In genomic region chr20:23282111-23282510, GRCh38 we compare ENCODE assay signal across 26 cellular contexts.
"Had no signal": no experiment of that assay in that cellular context is flagged by ENCODE, and none has a peak within 500 bp of the region (broad histone marks: within the 10 kb centered on the region; RNA-seq: fewer than 3 reads in every experiment).

No MANE protein-coding gene starts in this region.

- H3K4me1 Mint-ChIP-seq: mesothelial cell of epicardium, naive B cell had no signal

- ATAC-seq: esophagus mucosa, gastrocnemius medialis, heart right ventricle, left cardiac atrium, left lung, left ventricle myocardium superior, lower lobe of right lung, mucosa of descending colon had no signal

- DNase-seq: dorsolateral prefrontal cortex; effector CD4-positive, alpha-beta T cell; effector memory CD4-positive, alpha-beta T cell; erythroblast; esophagus squamous epithelium; foreskin fibroblast; foreskin melanocyte; gastrocnemius medialis; glutamatergic neuron; head of caudate nucleus; heart right ventricle; hippocampal formation; left cardiac atrium; left lung; left ventricle myocardium superior; lower lobe of right lung; mesenchymal stem cell; mucosa of descending colon; naive B cell had no signal

- H3K9me3 Mint-ChIP-seq: mesothelial cell of epicardium had no signal

- H3K4me3 Mint-ChIP-seq: mesothelial cell of epicardium, naive B cell had no signal

- H3K27ac Mint-ChIP-seq: mesothelial cell of epicardium, naive B cell had no signal

- H3K36me3 ChIP-seq: esophagus squamous epithelium, gastrocnemius medialis, heart right ventricle, left lung, lower lobe of right lung had no signal

- H3K36me3 Mint-ChIP-seq: mesothelial cell of epicardium, naive B cell had no signal

- H3K4me1 ChIP-seq: esophagus squamous epithelium, gastrocnemius medialis, heart right ventricle, left lung, lower lobe of right lung had no signal

- FAIRE-seq: colon, islet of Langerhans, keratinocyte had no signal

- H3K27ac ChIP-seq: coronary artery, dorsolateral prefrontal cortex, epithelial cell of prostate, esophagus squamous epithelium, gastrocnemius medialis, heart right ventricle, left lung, lower lobe of right lung had no signal

- H3K4me3 ChIP-seq: coronary artery, dorsolateral prefrontal cortex, esophagus squamous epithelium, gastrocnemius medialis, heart right ventricle, left lung, lower lobe of right lung, mucosa of descending colon had no signal

- H3K27me3 ChIP-seq: gastrocnemius medialis, left lung had no signal

- H3K9me3 ChIP-seq: esophagus squamous epithelium, gastrocnemius medialis, left lung, lower lobe of right lung, mucosa of descending colon had no signal
